In genomic region chr5:15010936-15011335, GRCh38 we compare ENCODE assay signal across 16 cellular contexts.
"Had no signal": no experiment of that assay in that cellular context is flagged by ENCODE, and none has a peak within 500 bp of the region (broad histone marks: within the 10 kb centered on the region; RNA-seq: fewer than 3 reads in every experiment).

No MANE protein-coding gene starts in this region.

- ATAC-seq: heart right ventricle had no signal

- H3K27me3 ChIP-seq: heart right ventricle, ovary, sigmoid colon, tibial nerve, vagina had no signal

- H3K36me3 ChIP-seq: heart right ventricle, ovary, sigmoid colon, tibial nerve, vagina had no signal

- DNase-seq: activated CD4-positive, alpha-beta T cell treated with anti-CD3 and anti-CD28 coated beads, Interleukin-2, amount 50 U/mL, for 1 hour; activated CD8-positive, alpha-beta memory T cell treated with anti-CD3 and anti-CD28 coated beads for 24 hours; activated gamma-delta T cell treated with Interleukin-2 at 50 U/mL for 16 hours; amygdala; effector CD8-positive, alpha-beta T cell; heart right ventricle; ovary; sigmoid colon; stimulated activated CD4-positive, alpha-beta T cell treated with anti-CD3 and anti-CD28 coated beads, Interleukin-1b, Interleukin-23, amount 100 ng/mL, for 48 hours; T-helper 2 cell had no signal

- FAIRE-seq: endothelial cell of umbilical vein, frontal cortex, islet of Langerhans, TTC549 had no signal

- H3K9me3 ChIP-seq: heart right ventricle, ovary, sigmoid colon, tibial nerve, vagina had no signal

- H3K4me3 ChIP-seq: heart right ventricle, ovary, sigmoid colon, tibial nerve, vagina had no signal

- H3K27ac ChIP-seq: heart right ventricle, ovary, sigmoid colon, tibial nerve, vagina had no signal
